In genomic region chr5:151663617-151664322, GRCh38 we compare ENCODE assay signal across 7 cellular contexts. TPM values are rescaled to one million over a fixed set of nuclear protein-coding genes. Genes with fewer than 3 reads are reported as not detected.
DNase-seq lines count a peak whose midpoint lies in the region; ATAC-seq, FAIRE-seq and TF ChIP-seq lines count a peak whose summit lies in the region.

No MANE protein-coding gene starts in this region.

- H3K23ac ChIP-seq in trophoblast cell (ENCODE audit: low read length), result no peak overlapping the region

- H3K79me2 ChIP-seq in Karpas-422 (ENCODE audit: low read length) (no peaks in the 10 kb centered on the region), trophoblast cell (ENCODE audit: control insufficient read depth, insufficient read depth, low read length, poor library complexity) (no peaks in the 10 kb centered on the region)

- H4K91ac ChIP-seq in trophoblast cell (ENCODE audit: low read depth, low read length), result no peak overlapping the region

- H3K4ac ChIP-seq in trophoblast cell (ENCODE audit: low read depth, low read length), result no peak overlapping the region

- WGBS in thyroid gland, 2 donors, result 65 to 71% methylated on average over 18 of the region's 18 CpGs
- WGBS in trophoblast cell (ENCODE audit: extremely low coverage, insufficient coverage, insufficient read length), result no CpG with 5 or more reads among the region's 18 CpGs

- H2AK5ac ChIP-seq in trophoblast cell (ENCODE audit: low read length), result no peak overlapping the region

- H3K27ac ChIP-seq in Karpas-422 (ENCODE audit: low read length) (no peak overlapping the region), kidney (ENCODE audit: low read depth in 2 of 2, low read length in 2 of 2) (peak overlapping the region; percentile 36 to 63), thyroid gland (peak overlapping the region; percentile 18 to 70 (median 50)), trophoblast cell (ENCODE audit: low read depth, low read length) (no peak overlapping the region)

- TF ChIP-seq CTCF in kidney (IDR thresholded peaks at IDR 0.05; ENCODE audit: borderline replicate concordance, extremely low read depth, insufficient read depth), result no peak
- no peak for TF ChIP-seq CTCF in thyroid gland (IDR thresholded peaks at IDR 0.05)

- peak overlapping the region; percentile 36 for H3K9ac ChIP-seq in Karpas-422 (ENCODE audit: low read length)
- H3K9ac ChIP-seq in adipocyte (ENCODE audit: low read length), result peak overlapping the region; percentile 80
- no peak overlapping the region for H3K9ac ChIP-seq in kidney (ENCODE audit: low read length in 2 of 2)
- no peak overlapping the region for H3K9ac ChIP-seq in trophoblast cell (ENCODE audit: low read length)

- no peaks in the 10 kb centered on the region for H4K20me1 ChIP-seq in Karpas-422 (ENCODE audit: insufficient read depth, low read depth, low read length)

- no peaks in the 10 kb centered on the region for H3K79me1 ChIP-seq in trophoblast cell (ENCODE audit: low read length)

- H3K14ac ChIP-seq in trophoblast cell (ENCODE audit: low read length), result no peak overlapping the region

- peak overlapping the region; percentile 59 for H3K4me2 ChIP-seq in Karpas-422 (ENCODE audit: low read depth, low read length, poor library complexity, severe bottlenecking)
- no peak overlapping the region for H3K4me2 ChIP-seq in trophoblast cell (ENCODE audit: low read length)

- H3K36me3 ChIP-seq in Karpas-422 (ENCODE audit: insufficient read depth, low read length) (no peaks in the 10 kb centered on the region), adipocyte (ENCODE audit: control insufficient read depth, insufficient read depth, low read length, severe bottlenecking) (peaks cover 80% of the 10 kb centered on the region), kidney (ENCODE audit: control insufficient read depth in 1 of 2, insufficient read depth in 2 of 2, low read length in 2 of 2) (peaks cover 2 to 18% of the 10 kb centered on the region in 2 donors), thyroid gland (peaks cover 58 to 65% of the 10 kb centered on the region in 2 donors), trophoblast cell (ENCODE audit: control insufficient read depth in 1 of 2, insufficient read depth in 2 of 2, low read length in 2 of 2) (peaks cover 50 to 68% of the 10 kb centered on the region in 2 experiments)

- H2BK12ac ChIP-seq in trophoblast cell (ENCODE audit: low read length), result no peak overlapping the region

- H4K12ac ChIP-seq in trophoblast cell (ENCODE audit: low read depth, low read length), result no peak overlapping the region

- H3K18ac ChIP-seq in trophoblast cell (ENCODE audit: low read length), result no peak overlapping the region

- H2AFZ ChIP-seq in Karpas-422 (ENCODE audit: low read length) (peak overlapping the region; percentile 91), trophoblast cell (ENCODE audit: insufficient read depth, low read length, poor library complexity) (no peak overlapping the region)

- H3K9me3 ChIP-seq in Karpas-422 (ENCODE audit: low read length), result no peaks in the 10 kb centered on the region
- H3K9me3 ChIP-seq in adipocyte (ENCODE audit: control insufficient read depth, low read length), result no peaks in the 10 kb centered on the region
- H3K9me3 ChIP-seq in kidney (ENCODE audit: control insufficient read depth in 1 of 2, low read length in 2 of 2), result no peaks in the 10 kb centered on the region
- H3K9me3 ChIP-seq in thyroid gland, result no peaks in the 10 kb centered on the region
- H3K9me3 ChIP-seq in trophoblast cell (ENCODE audit: insufficient read depth, low read depth, low read length), result no peaks in the 10 kb centered on the region

- ATAC-seq in HG02852 (IDR thresholded peaks at IDR 0.05; ENCODE audit: unreplicated experiment) (no peak), HG03175 (IDR thresholded peaks at IDR 0.05; ENCODE audit: unreplicated experiment) (no peak)

- H3K4me1 ChIP-seq in Karpas-422 (ENCODE audit: low read length) (peaks cover 51% of the 10 kb centered on the region), adipocyte (ENCODE audit: control insufficient read depth, insufficient read depth, low read length) (peaks cover 79% of the 10 kb centered on the region), kidney (ENCODE audit: control insufficient read depth in 1 of 2, insufficient read depth in 1 of 2, low read depth in 1 of 2, low read length in 2 of 2) (peaks cover 6 to 39% of the 10 kb centered on the region in 2 donors), thyroid gland (peaks cover 0 to 38% of the 10 kb centered on the region in 2 donors), trophoblast cell (ENCODE audit: control insufficient read depth in 1 of 2, insufficient read depth in 2 of 2, low read length in 2 of 2) (peaks cover 0 to 4% of the 10 kb centered on the region in 2 experiments)

- no peak overlapping the region for H4K8ac ChIP-seq in trophoblast cell (ENCODE audit: low read depth, low read length)

- intact Hi-C loops in kidney (cut with DNase I), result no loop called here
- intact Hi-C loops in thyroid gland (cut with DNase I), result no loop called here

- H2BK120ac ChIP-seq in trophoblast cell (ENCODE audit: insufficient read depth, low read length, poor library complexity), result no peak overlapping the region

- H2BK5ac ChIP-seq in trophoblast cell (ENCODE audit: low read depth, low read length, poor library complexity), result no peak overlapping the region

- peak; percentile 83 for DNase-seq in Karpas-422
- no peak for DNase-seq in adipocyte (ENCODE audit: low read depth)
- no peak for DNase-seq in kidney
- DNase-seq in thyroid gland, result no peak
- DNase-seq in trophoblast cell, result no peak

- no peaks in the 10 kb centered on the region for H3K9me2 ChIP-seq in Karpas-422 (replicated peaks; ENCODE audit: insufficient read depth, low read length)

- no peak for FAIRE-seq in kidney (lab: Jason Lieb, UNC)

- H3K4me3 ChIP-seq in Karpas-422 (ENCODE audit: low read length) (peak overlapping the region; percentile 41; the same call in 1 of the 2 replicates), adipocyte (ENCODE audit: low read length) (peak overlapping the region; percentile 42), kidney (ENCODE audit: low read length in 2 of 2) (no peak overlapping the region), thyroid gland (replicated peaks in 1 of 3) (no peak overlapping the region), trophoblast cell (ENCODE audit: low read depth, low read length) (no peak overlapping the region)

- no peaks in the 10 kb centered on the region for H3K27me3 ChIP-seq in Karpas-422 (ENCODE audit: low read length)
- H3K27me3 ChIP-seq in adipocyte (replicated peaks; ENCODE audit: control insufficient read depth, insufficient read depth, low read length), result no peaks in the 10 kb centered on the region
- H3K27me3 ChIP-seq in thyroid gland, result no peaks in the 10 kb centered on the region
- no peaks in the 10 kb centered on the region for H3K27me3 ChIP-seq in trophoblast cell (ENCODE audit: insufficient read depth, low read length)

- no peak for TF ChIP-seq POLR2A in thyroid gland (IDR thresholded peaks at IDR 0.05)

RNA-seq across cellular contexts. Expression of gene SPARC, which starts 22.9 kb away (rescaled TPM):
- 0.54 TPM in 1 of 2 replicates, not detected in the other for total RNA-seq in Karpas-422 (2014; rRNA removed; shearing (Covaris generic); ENCODE audit: low replicate concordance)
- total RNA-seq in kidney (637 TPM), thyroid gland (100 to 1,000 TPM; 302 to 327 (median 309) TPM)
- polyA plus RNA-seq in kidney (ENCODE audit: insufficient read depth, low read depth, low replicate concordance), result 581 TPM
- 1,673 and 1,689 TPM in 2 replicates for polyA plus RNA-seq in trophoblast cell (2013)

Comparison
In these comparisons a context has a peak if more than half of its experiments do, and no peak if none do; other contexts are left out.
1. H3K27ac ChIP-seq: peak in kidney (2 of 2) and thyroid gland (3 of 3); none in Karpas-422 (single experiment) and trophoblast cell (single experiment).
2. H3K4me3 ChIP-seq: peak in Karpas-422 (single experiment) and adipocyte (single experiment); none in kidney (0 of 2), thyroid gland (0 of 3) and trophoblast cell (single experiment).
3. H3K9ac ChIP-seq: peak in Karpas-422 (single experiment) and adipocyte (single experiment); none in kidney (0 of 2) and trophoblast cell (single experiment).
4. RNA of gene SPARC, which starts 22.9 kb away (total RNA-seq): 637 TPM in kidney (single experiment) and 302 to 327 TPM in thyroid gland; 0.54 TPM in Karpas-422; every median in the first group is over 100 times any median in the second.